Comparison of ENCODE assay signal across 8 cellular contexts in the genomic region with DNA sequence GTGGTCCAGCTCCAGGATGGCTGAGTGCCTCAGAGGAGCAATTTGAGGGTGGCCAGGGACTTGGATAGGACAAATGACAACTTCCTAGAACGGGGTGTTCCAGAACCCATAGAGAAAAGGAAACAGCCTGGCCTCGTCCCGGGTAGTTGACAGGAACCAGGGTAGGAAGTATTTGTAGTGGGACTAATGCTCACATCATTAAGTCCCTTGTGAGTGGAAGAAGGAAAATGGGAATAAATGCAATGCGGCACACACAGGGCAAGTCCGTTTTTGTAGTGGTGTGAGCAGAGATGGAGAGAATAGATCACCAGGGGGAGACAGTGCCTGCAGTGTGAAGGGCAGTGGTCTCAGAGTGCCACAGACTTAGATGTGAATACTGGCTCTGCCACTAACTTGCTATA. TPM values are rescaled to one million over a fixed set of nuclear protein-coding genes. Genes with fewer than 3 reads are reported as not detected.
DNase-seq lines count a peak whose midpoint lies in the region; ATAC-seq and TF ChIP-seq lines count a peak whose summit lies in the region.

No MANE protein-coding gene starts in this region.

- H3K27me3 Mint-ChIP-seq in chondrocyte (ENCODE audit: low read depth), result no peaks in the 10 kb centered on the region

- no peaks in the 10 kb centered on the region for H3K79me2 ChIP-seq in mesendoderm (ENCODE audit: control insufficient read depth, insufficient read depth, low read length)

- H3K4me2 ChIP-seq in mesendoderm (ENCODE audit: low read length), result no peak overlapping the region

- H3K4me3 Mint-ChIP-seq in chondrocyte (ENCODE audit: unreplicated experiment), result no peak overlapping the region

- no peak overlapping the region for H2AK5ac ChIP-seq in mesendoderm (ENCODE audit: low read length)

- no peak overlapping the region for H2BK5ac ChIP-seq in mesendoderm (ENCODE audit: low read length)

- WGBS in mesendoderm (ENCODE audit: extremely low coverage, insufficient coverage, low lambda C conversion rate), result no CpG with 5 or more reads among the region's 5 CpGs

- H3K36me3 ChIP-seq in MG63 (no peaks in the 10 kb centered on the region), mesendoderm (ENCODE audit: control insufficient read depth, insufficient read depth, low read length) (no peaks in the 10 kb centered on the region)

- H4K5ac ChIP-seq in mesendoderm (ENCODE audit: low read length), result no peak overlapping the region

- H3K4me3 ChIP-seq in MG63 (no peak overlapping the region), mesendoderm (ENCODE audit: low read length) (no peak overlapping the region)

- POLR2A ChIA-PET in GM10248 (lab: Yijun Ruan, JAX), result no interaction called here

- H3K27ac Mint-ChIP-seq in chondrocyte (ENCODE audit: unreplicated experiment), result no peak overlapping the region

- no peak overlapping the region for H3K56ac ChIP-seq in mesendoderm (ENCODE audit: low read length)

- H3K36me3 Mint-ChIP-seq in chondrocyte (ENCODE audit: low read depth), result no peaks in the 10 kb centered on the region

- H3K23ac ChIP-seq in mesendoderm (ENCODE audit: low read length), result no peak overlapping the region

- no peaks in the 10 kb centered on the region for H3K9me3 Mint-ChIP-seq in chondrocyte (ENCODE audit: low read depth)

- H3K4me1 Mint-ChIP-seq in chondrocyte (ENCODE audit: low read depth), result peaks cover 33% of the 10 kb centered on the region

- H3K4me1 ChIP-seq in mesendoderm (ENCODE audit: control insufficient read depth, low read depth, low read length), result no peaks in the 10 kb centered on the region

- no peak overlapping the region for H3K18ac ChIP-seq in mesendoderm (ENCODE audit: low read length)

- no peaks in the 10 kb centered on the region for H3K79me1 ChIP-seq in mesendoderm (ENCODE audit: low read length)

- H3K27me3 ChIP-seq in MG63, result no peaks in the 10 kb centered on the region
- H3K27me3 ChIP-seq in mesendoderm (ENCODE audit: insufficient read depth, low read length, poor library complexity), result no peaks in the 10 kb centered on the region

- ATAC-seq in GM18868 (IDR thresholded peaks at IDR 0.05; ENCODE audit: unreplicated experiment) (no peak), HG02798 (IDR thresholded peaks at IDR 0.05; ENCODE audit: poor library complexity, unreplicated experiment) (no peak)

- CTCF ChIA-PET in GM10248 (lab: Yijun Ruan, JAX), result interaction anchor here (1.2 to 9.5 kb wide), 5 partner anchors 11 to 384 kb away, joined by 3 to 278 read pairs (median 6); a partner anchor contains a TSS

- H3K9ac ChIP-seq in mesendoderm (ENCODE audit: low read length), result no peak overlapping the region

- no peak overlapping the region for H2BK15ac ChIP-seq in mesendoderm (replicated peaks; ENCODE audit: low read depth)

- H3K9me3 ChIP-seq in MG63, result no peaks in the 10 kb centered on the region

- no peak overlapping the region for H4K8ac ChIP-seq in mesendoderm (ENCODE audit: low read depth, low read length)

- H2BK120ac ChIP-seq in mesendoderm (ENCODE audit: low read depth, low read length), result no peak overlapping the region

- H3K27ac ChIP-seq in mesendoderm (ENCODE audit: low read depth, low read length), result no peak overlapping the region

- H3K4ac ChIP-seq in mesendoderm (ENCODE audit: low read depth, low read length), result no peak overlapping the region

- TF ChIP-seq CTCF in GM10248 (IDR thresholded peaks at IDR 0.05; ENCODE audit: control extremely low read depth, extremely low read depth, low read depth, missing control alignments) (peak; percentile 16), chondrocyte (IDR thresholded peaks at IDR 0.05) (peak; percentile 87), GM20000 (IDR thresholded peaks at IDR 0.05; ENCODE audit: extremely low read depth, missing control alignments) (no peak)

- DNase-seq in GM10248 (ENCODE audit: extremely low spot score), result no peak
- peak; percentile 23 for DNase-seq in MG63
- no peak for DNase-seq in chondrocyte (ENCODE audit: low spot score)
- DNase-seq in mesendoderm, result peak; percentile 66
- no peak for DNase-seq in hippocampal formation (lab: John Stamatoyannopoulos, UW)
- DNase-seq in GM20000 (ENCODE audit: low spot score), result no peak

RNA-seq across cellular contexts. Expression of a gene that starts 19.6 kb away (rescaled TPM):
- total RNA-seq in MG63 (2014; rRNA removed; shearing (Covaris generic); ENCODE audit: low replicate concordance), result 0.10 TPM in 1 of 2 replicates, not detected in the other
- 31.3 to 41.6 TPM (median 31.9 TPM) in 3 replicates for total RNA-seq in chondrocyte
- 10.4 TPM for polyA plus RNA-seq in mesendoderm (2013, experiment 1 of 2)
- 9.5 TPM for polyA plus RNA-seq in mesendoderm (2013, experiment 2 of 2)

Comparison
In these comparisons a context has a peak if more than half of its experiments do, and no peak if none do; other contexts are left out.
1. DNase-seq: peak in MG63 (single experiment) and mesendoderm (single experiment); none in GM10248 (single experiment), chondrocyte (single experiment), hippocampal formation (0 of 2) and GM20000 (single experiment).
2. RNA of a gene that starts 19.6 kb away (total RNA-seq): 31.3 to 41.6 TPM in chondrocyte; 0.10 TPM in MG63; every median in the first group is over 10 times any median in the second.